18 cellular contexts compared by ENCODE assay signal in the genomic region with DNA sequence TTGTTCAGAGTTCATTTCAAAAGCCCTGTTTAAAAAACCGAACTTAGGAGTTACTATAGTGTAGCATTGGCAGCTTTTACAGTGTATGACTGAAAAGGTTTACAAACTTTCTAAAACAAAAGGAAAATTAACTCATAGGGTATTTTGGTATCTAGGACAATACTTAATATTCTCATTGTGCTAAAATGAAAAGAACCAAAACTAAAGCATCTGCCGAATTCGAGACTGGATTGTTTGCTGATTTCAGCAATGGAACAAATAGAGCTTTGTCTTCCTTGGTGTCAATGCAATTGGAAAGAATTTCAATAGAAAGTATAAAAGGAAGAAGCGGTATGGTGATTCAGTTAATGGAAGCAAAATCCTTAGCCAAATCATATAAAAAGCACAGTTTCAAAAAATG.
DNase-seq lines count a peak whose midpoint lies in the region; ATAC-seq, FAIRE-seq and TF ChIP-seq lines count a peak whose summit lies in the region.
"Had no signal": no experiment of that assay in that cellular context is flagged by ENCODE, and none has a peak within 500 bp of the region (broad histone marks: within the 10 kb centered on the region; RNA-seq: fewer than 3 reads in every experiment).

No MANE protein-coding gene starts in this region.

- no peaks in the 10 kb centered on the region for H4K20me1 ChIP-seq in GM23338 (replicated peaks; ENCODE audit: insufficient read depth)
- H4K20me1 ChIP-seq: BLaER1 had no signal

- ATAC-seq in GM23338, result no peak
- ATAC-seq: A549, K562, Right ventricle myocardium inferior had no signal

- H3K27me3 ChIP-seq in GM23338 (ENCODE audit: insufficient read depth), result no peaks in the 10 kb centered on the region
- H3K27me3 ChIP-seq in esophagus muscularis mucosa, result no peaks in the 10 kb centered on the region
- H3K27me3 ChIP-seq: BLaER1 had no signal

- peaks cover 29% of the 10 kb centered on the region; the same call in 2 of the 3 replicates for H3K4me1 Mint-ChIP-seq in GM23338
- H3K4me1 Mint-ChIP-seq: CD4-positive, alpha-beta memory T cell had no signal

- TF ChIP-seq EP300 in esophagus muscularis mucosa (IDR thresholded peaks at IDR 0.05), result no peak

- in situ Hi-C loops in SK-MEL-5 (cut with HindIII; ENCODE audit: low pct_unique_long_range_greater_than_20kb, low sequenced_read_pairs), result no loop called here

- H3K4me1 ChIP-seq in GM23338 (ENCODE audit: insufficient read depth), result peaks cover 19% of the 10 kb centered on the region
- H3K4me1 ChIP-seq in esophagus muscularis mucosa, result no peaks in the 10 kb centered on the region
- H3K4me1 ChIP-seq: A549, BLaER1, HAP-1 had no signal

- no peaks in the 10 kb centered on the region for H3K79me2 ChIP-seq in GM23338 (replicated peaks; ENCODE audit: insufficient read depth)

- H3K9me3 Mint-ChIP-seq in GM23338, result no peaks in the 10 kb centered on the region

- TF ChIP-seq POLR2A in esophagus muscularis mucosa (IDR thresholded peaks at IDR 0.05; ENCODE audit: low read depth), result no peak

- no peaks in the 10 kb centered on the region for H3K36me3 ChIP-seq in GM23338 (ENCODE audit: insufficient read depth)
- H3K36me3 ChIP-seq in esophagus muscularis mucosa, result no peaks in the 10 kb centered on the region
- H3K36me3 ChIP-seq: BLaER1, HAP-1 had no signal

- no peak overlapping the region for H3K4me3 Mint-ChIP-seq in GM23338
- H3K4me3 Mint-ChIP-seq: CD4-positive, alpha-beta memory T cell had no signal

- H3K4me2 ChIP-seq in GM23338, result no peak overlapping the region
- H3K4me2 ChIP-seq: A549, BLaER1 had no signal

- H3K36me3 Mint-ChIP-seq in GM23338 (ENCODE audit: low read depth), result no peaks in the 10 kb centered on the region
- H3K36me3 Mint-ChIP-seq: CD4-positive, alpha-beta memory T cell had no signal

- no peak overlapping the region for H3K27ac ChIP-seq in GM23338 (ENCODE audit: low read depth)
- H3K27ac ChIP-seq in esophagus muscularis mucosa (replicated peaks in 1 of 4), result no peak overlapping the region
- H3K27ac ChIP-seq: A549, BLaER1 had no signal

- H3K9me2 ChIP-seq in GM23338 (ENCODE audit: insufficient read depth), result no peaks in the 10 kb centered on the region

- 79% methylated on average over 4 of the region's 4 CpGs for WGBS in esophagus muscularis mucosa

- no peaks in the 10 kb centered on the region for H3F3A ChIP-seq in GM23338 (replicated peaks; ENCODE audit: low read depth)

- H2AFZ ChIP-seq in GM23338, result no peak overlapping the region

- intact Hi-C loops in esophagus muscularis mucosa (cut with DNase I), result no loop called here

- DNase-seq in GM23338 (ENCODE audit: low spot score), result no peak
- DNase-seq in SK-MEL-5 (ENCODE audit: low read depth, low spot score), result peak; percentile 4
- DNase-seq in frontal cortex (ENCODE audit: low spot score in 2 of 2), result no peak
- DNase-seq in putamen (ENCODE audit: low spot score), result peak; percentile 40
- DNase-seq in esophagus muscularis mucosa (ENCODE audit: extremely low spot score), result no peak
- DNase-seq in DMS114 treated with DMSO at 0.1 percent for 48 hours (lab: John Stamatoyannopoulos, UW; ENCODE audit: unreplicated experiment), result no peak
- DNase-seq in HPDE6-E6E7 (ENCODE audit: extremely low spot score), result no peak
- DNase-seq: CD4-positive, alpha-beta memory T cell; NCI-H1105; NCI-H2081 treated with DMSO at 0.1 percent for 48 hours; NCI-H748 treated with DMSO at 0.1 percent for 48 hours had no signal

- H3K4me3 ChIP-seq in GM23338 (no peak overlapping the region), esophagus muscularis mucosa (no peak overlapping the region)
- H3K4me3 ChIP-seq: A549, BLaER1, HAP-1, K562 had no signal

- H3K27me3 Mint-ChIP-seq in GM23338 (ENCODE audit: insufficient read depth, low read depth, poor library complexity), result peaks cover 2% of the 10 kb centered on the region

- no peaks in the 10 kb centered on the region for H3K9me3 ChIP-seq in esophagus muscularis mucosa
- H3K9me3 ChIP-seq: A549, BLaER1, HAP-1 had no signal

- TF ChIP-seq CTCF in GM23338 (conservative IDR thresholded peaks at IDR 0.05; ENCODE audit: low read depth in 2 of 2) (no peak), esophagus muscularis mucosa (IDR thresholded peaks at IDR 0.05) (no peak)

- peak; percentile 23 for FAIRE-seq in frontal cortex (lab: Jason Lieb, UNC)
- FAIRE-seq: A549, G401.6, K562, RCC 7860 had no signal

- peak overlapping the region; percentile 46; the same call in 1 of the 2 replicates for H3K27ac Mint-ChIP-seq in GM23338
- H3K27ac Mint-ChIP-seq: CD4-positive, alpha-beta memory T cell had no signal

TF ChIP-seq in GM23338, 12 proteins besides CTCF, POLR2A, EP300 and RAD21:
- TF ChIP-seq NANOG (IDR thresholded peaks at IDR 0.05; ENCODE audit: borderline replicate concordance) (no peak), ZNF331 (CRISPR knock-in tag; IDR thresholded peaks at IDR 0.05; ENCODE audit: low read depth) (no peak), EZH2 (IDR thresholded peaks at IDR 0.05; ENCODE audit: low read depth, unreplicated experiment) (no peak), STAT1 (IDR thresholded peaks at IDR 0.05; ENCODE audit: unreplicated experiment) (no peak)
TF ChIP-seq in GM23338: peak in this region for 0.

Comparison
In these comparisons a context has a peak if more than half of its experiments do, and no peak if none do; other contexts are left out.
1. DNase-seq: peak in SK-MEL-5 (single experiment) and putamen (single experiment); none in GM23338 (single experiment), frontal cortex (0 of 2), esophagus muscularis mucosa (single experiment), DMS114 treated with DMSO at 0.1 percent for 48 hours (single experiment) and HPDE6-E6E7 (single experiment).